In the genomic region with DNA sequence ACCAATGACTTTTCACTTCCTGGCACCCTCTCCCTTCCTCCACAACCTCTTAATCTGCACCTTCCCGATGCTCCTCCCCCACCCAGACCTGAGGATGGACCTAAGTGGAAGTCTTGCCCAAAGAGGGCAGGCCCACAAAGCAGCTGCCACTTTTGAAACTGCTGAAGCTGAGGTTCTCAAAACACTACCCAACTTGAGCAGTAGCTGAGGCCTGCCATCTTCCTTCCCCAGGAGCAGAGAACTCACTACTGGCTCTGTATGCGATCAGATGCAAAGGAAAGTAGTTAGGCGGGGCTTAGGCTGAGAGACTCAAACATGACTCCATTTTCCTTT, we compare ENCODE assay signal across 10 cellular contexts. TPM values are rescaled to one million over a fixed set of nuclear protein-coding genes. Genes with fewer than 3 reads are reported as not detected.
DNase-seq lines count a peak whose midpoint lies in the region; ATAC-seq lines count a peak whose summit lies in the region.
"Had no signal": no experiment of that assay in that cellular context is flagged by ENCODE, and none has a peak within 500 bp of the region (broad histone marks: within the 10 kb centered on the region; RNA-seq: fewer than 3 reads in every experiment).

No MANE protein-coding gene starts in this region.

- no peak overlapping the region for H3K18ac ChIP-seq in neuronal stem cell (ENCODE audit: low read length)

- H2AK5ac ChIP-seq in neuronal stem cell (ENCODE audit: low read depth, low read length) = no peak overlapping the region

- H3K36me3 ChIP-seq in SK-N-MC (ENCODE audit: insufficient read depth, low read length) (peaks cover 15% of the 10 kb centered on the region), thymus (ENCODE audit: control insufficient read depth, insufficient read depth) (peaks cover 2% of the 10 kb centered on the region), neuronal stem cell (replicated peaks in 1 of 2; ENCODE audit: control insufficient read depth in 2 of 2, insufficient read depth in 2 of 2, low read length in 2 of 2) (peaks cover 3 to 36% of the 10 kb centered on the region in 2 donors)

- no peak for ATAC-seq in GM19397 (IDR thresholded peaks at IDR 0.05; ENCODE audit: unreplicated experiment)
- no peak for ATAC-seq in GM18873 (IDR thresholded peaks at IDR 0.05; ENCODE audit: low FRiP score, unreplicated experiment)
- ATAC-seq: activated naive CD8-positive, alpha-beta T cell treated with anti-CD3 and anti-CD28 coated beads, Interleukin-2, amount 50 U/mL, for 24 hours had no signal

- H2AFZ ChIP-seq in neuronal stem cell (ENCODE audit: low read length) = no peak overlapping the region

- H4K8ac ChIP-seq in neuronal stem cell (ENCODE audit: low read depth, low read length) = no peak overlapping the region

- no peak overlapping the region for H3K14ac ChIP-seq in neuronal stem cell (ENCODE audit: low read length)

- no peak overlapping the region for H2BK120ac ChIP-seq in neuronal stem cell (ENCODE audit: low read depth, low read length)

- H3K4ac ChIP-seq in neuronal stem cell (ENCODE audit: low read length) = no peak overlapping the region

- no peak overlapping the region for H3K23ac ChIP-seq in neuronal stem cell (ENCODE audit: low read depth, low read length, poor library complexity)

- H2BK5ac ChIP-seq in neuronal stem cell (ENCODE audit: low read length) = no peak overlapping the region

- H3K4me3 ChIP-seq in SK-N-MC (peak overlapping the region; percentile 89), iPS-11a (ENCODE audit: low read depth, low read length) (peak overlapping the region; percentile 2), thymus (ENCODE audit: low read length) (peak overlapping the region; percentile 97), neuronal stem cell (ENCODE audit: low read length in 2 of 2) (peak overlapping the region in 1 of 2 donors; percentile 96)

- no peaks in the 10 kb centered on the region for H3K27me3 ChIP-seq in thymus (ENCODE audit: control insufficient read depth, insufficient read depth)
- H3K27me3 ChIP-seq in neuronal stem cell (ENCODE audit: control insufficient read depth in 3 of 3, insufficient read depth in 3 of 3, low read depth in 1 of 3, low read length in 3 of 3) = no peaks in the 10 kb centered on the region

- H3K9me3 ChIP-seq in SK-N-MC (ENCODE audit: low read depth, low read length) (no peaks in the 10 kb centered on the region), thymus (ENCODE audit: control insufficient read depth) (no peaks in the 10 kb centered on the region), neuronal stem cell (replicated peaks in 1 of 2; ENCODE audit: control insufficient read depth in 2 of 2, insufficient read depth in 1 of 2, low read depth in 1 of 2, low read length in 2 of 2) (no peaks in the 10 kb centered on the region)

- H2BK12ac ChIP-seq in neuronal stem cell (ENCODE audit: low read length) = no peak overlapping the region

- 73% methylated on average over 3 of the region's 3 CpGs for WGBS in thymus
- no CpG with 5 or more reads among the region's 3 CpGs for WGBS in neuronal stem cell (ENCODE audit: extremely low coverage in 2 of 2, insufficient read length in 2 of 2, insufficient replicate concordance in 1 of 2), 2 donors

- H3K4me2 ChIP-seq in neuronal stem cell (ENCODE audit: insufficient read depth, low read length, poor library complexity, severe bottlenecking) = no peak overlapping the region

- H3K4me1 ChIP-seq in thymus (ENCODE audit: control insufficient read depth, insufficient read depth, low read length) = peaks cover 15% of the 10 kb centered on the region
- H3K4me1 ChIP-seq in neuronal stem cell (ENCODE audit: control insufficient read depth in 2 of 2, insufficient read depth in 1 of 2, low read depth in 1 of 2, low read length in 2 of 2) = peaks cover 8 to 9% of the 10 kb centered on the region in 2 donors

- H3K79me1 ChIP-seq in neuronal stem cell (ENCODE audit: low read depth, low read length) = peaks cover 16% of the 10 kb centered on the region

- peak; percentile 62 for DNase-seq in activated effector memory CD4-positive, alpha-beta T cell treated with anti-CD3 and anti-CD28 coated beads, Interleukin-2, amount 50 U/mL, for 16 hours
- no peak for DNase-seq in activated effector memory CD4-positive, alpha-beta T cell treated with Interleukin-2 at 50 U/mL for 16 hours
- no peak for DNase-seq in SK-N-MC (ENCODE audit: low read depth, low spot score)
- no peak for DNase-seq in neuronal stem cell (ENCODE audit: low spot score)
- DNase-seq: activated naive CD8-positive, alpha-beta T cell treated with anti-CD3 and anti-CD28 coated beads, Interleukin-2, amount 50 U/mL, for 24 hours; NCI-H524 had no signal

- H3K27ac ChIP-seq in SK-N-MC (no peak overlapping the region), thymus (ENCODE audit: low read depth) (no peak overlapping the region), neuronal stem cell (replicated peaks; ENCODE audit: low read length) (no peak overlapping the region)

- H3K9ac ChIP-seq in SK-N-MC (ENCODE audit: insufficient read length) (peak overlapping the region; percentile 85), neuronal stem cell (ENCODE audit: low read depth, low read length, poor library complexity) (no peak overlapping the region)

- no peak overlapping the region for H4K91ac ChIP-seq in neuronal stem cell (ENCODE audit: low read depth, low read length, poor library complexity)

- H2BK15ac ChIP-seq in neuronal stem cell (ENCODE audit: low read length) = no peak overlapping the region

RNA-seq across cellular contexts. Expression of a gene that starts 1.5 kb away (rescaled TPM):
- polyA plus RNA-seq in thymus = 87.5 TPM
- 81.6 TPM for polyA plus RNA-seq in neuronal stem cell (2013, experiment 1 of 2)
- 82.1 TPM for polyA plus RNA-seq in neuronal stem cell (2013, experiment 2 of 2)

RNA-seq across cellular contexts. Expression of a gene that starts 40.7 kb away (rescaled TPM):
- polyA plus RNA-seq in thymus = 1.2 TPM
- 0.03 TPM for polyA plus RNA-seq in neuronal stem cell (2013, experiment 1 of 2)
- 0.06 TPM for polyA plus RNA-seq in neuronal stem cell (2013, experiment 2 of 2)

RNA-seq across cellular contexts. Expression of a gene that starts 40.8 kb away (rescaled TPM):
- polyA plus RNA-seq in thymus = 0.23 TPM
- polyA plus RNA-seq in neuronal stem cell (2013, experiment 1 of 2) = not detected
- polyA plus RNA-seq in neuronal stem cell (2013, experiment 2 of 2) = not detected
